ENCODE assay signal across 11 cellular contexts in the genomic region with DNA sequence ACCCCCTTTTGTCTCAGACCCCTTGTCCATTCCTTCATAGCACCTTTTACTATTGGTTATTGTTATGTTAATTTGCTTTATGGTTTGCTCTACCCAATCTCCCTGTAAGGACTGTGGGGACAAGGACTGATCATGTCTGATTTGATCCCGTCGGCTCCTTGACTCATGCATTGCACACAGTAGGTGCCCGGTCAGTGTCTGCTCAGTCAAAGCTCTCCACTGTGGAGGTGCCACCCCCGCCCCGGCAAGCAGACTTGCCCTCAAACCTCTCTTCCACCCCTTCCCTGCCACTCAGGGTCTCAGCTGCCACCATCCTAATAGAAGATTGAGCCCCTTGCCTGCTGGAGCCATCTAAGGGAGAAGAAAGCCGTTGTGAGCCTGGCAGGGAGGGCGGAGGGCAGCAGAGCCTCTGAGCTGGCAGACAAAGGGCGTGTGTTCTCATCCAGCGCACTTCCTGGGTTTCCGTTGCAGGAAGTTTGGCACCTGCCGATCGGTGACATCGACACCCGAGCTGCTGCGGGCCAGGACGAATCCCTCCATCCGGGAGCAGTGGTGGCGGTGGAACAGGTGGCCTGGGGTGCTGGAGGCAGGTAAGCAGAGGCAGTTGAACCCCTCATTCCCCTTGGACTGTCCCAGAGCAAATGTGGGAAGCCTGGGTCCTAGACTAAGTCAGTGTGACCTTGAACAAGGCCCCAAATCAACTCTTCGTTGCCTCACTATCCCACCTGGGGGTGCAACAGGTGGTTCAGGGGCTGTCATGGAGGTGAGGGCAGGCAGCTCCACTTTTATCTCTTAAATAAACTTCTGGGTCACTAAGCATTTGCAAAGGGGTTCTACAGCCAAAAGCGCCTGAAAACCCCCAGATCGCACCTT. TPM values are rescaled to one million over a fixed set of nuclear protein-coding genes. Genes with fewer than 3 reads are reported as not detected.
DNase-seq lines count a peak whose midpoint lies in the region; TF ChIP-seq lines count a peak whose summit lies in the region.
"Had no signal": no experiment of that assay in that cellular context is flagged by ENCODE, and none has a peak within 500 bp of the region (broad histone marks: within the 10 kb centered on the region; RNA-seq: fewer than 3 reads in every experiment).

No MANE protein-coding gene starts in this region.

- no peak overlapping the region for H3K14ac ChIP-seq in H9 (ENCODE audit: insufficient read depth, low read length)

- H3K56ac ChIP-seq in H9 (ENCODE audit: insufficient read length, low read depth, low read length), result no peak overlapping the region

- no peak overlapping the region for H4K5ac ChIP-seq in H9 (ENCODE audit: insufficient read length, low read depth, low read length)

- H2BK5ac ChIP-seq in H9 (ENCODE audit: insufficient read length, low read length), result no peak overlapping the region

- H3K18ac ChIP-seq in H9 (ENCODE audit: insufficient read length, low read depth, low read length), result no peak overlapping the region

- H2BK12ac ChIP-seq in H9 (ENCODE audit: insufficient read length, low read depth, low read length), result no peak overlapping the region

- H3K4me2 ChIP-seq in H9 (ENCODE audit: insufficient read depth, insufficient read length, low read length), result no peak overlapping the region

- no peak overlapping the region for H3K27ac ChIP-seq in H9 (ENCODE audit: insufficient read length, low read depth, low read length)
- H3K27ac ChIP-seq in colonic mucosa, result peak overlapping the region; percentile 76
- no peak overlapping the region for H3K27ac ChIP-seq in brain microvascular endothelial cell
- H3K27ac ChIP-seq: lower lobe of right lung had no signal

- intact Hi-C loops in colonic mucosa (cut with DNase I), result no loop called here

- no peak overlapping the region for H2AFZ ChIP-seq in H9 (ENCODE audit: low read length)

- H3K4ac ChIP-seq in H9 (ENCODE audit: low read depth, low read length), result no peak overlapping the region

- H3T11ph ChIP-seq in H9 (ENCODE audit: low read length), result no peak overlapping the region

- H3K36me3 ChIP-seq in colonic mucosa, result no peaks in the 10 kb centered on the region
- no peaks in the 10 kb centered on the region for H3K36me3 ChIP-seq in brain microvascular endothelial cell (replicated peaks)
- H3K36me3 ChIP-seq: lower lobe of right lung had no signal

- H2BK20ac ChIP-seq in H9 (ENCODE audit: low read depth, low read length, poor library complexity, severe bottlenecking), result no peak overlapping the region

- H3K4me3 Mint-ChIP-seq in H9 (peak overlapping the region; percentile 18 to 50; a peak in 2 of 5 replicates), neural crest cell (peak overlapping the region; percentile 67)
- H3K4me3 Mint-ChIP-seq in activated T-cell treated with anti-CD3 and anti-CD28 coated beads, Interleukin-2, amount 50 U/mL, for 24 hours, result no peak overlapping the region
- H3K4me3 Mint-ChIP-seq: dendritic cell treated with granulocyte-macrophage colony-stimulating factor and Interleukin-4, amounts not matched to agents 40 ng/mL and 50 ng/mL, for 4 days had no signal

- H2BK15ac ChIP-seq in H9 (ENCODE audit: low read depth, low read length), result no peak overlapping the region

- H3K27me3 Mint-ChIP-seq in H9 (ENCODE audit: low read depth) (peaks cover 23% of the 10 kb centered on the region), neural crest cell (ENCODE audit: low read depth) (peaks cover 45% of the 10 kb centered on the region)
- H3K27me3 Mint-ChIP-seq in activated T-cell treated with anti-CD3 and anti-CD28 coated beads, Interleukin-2, amount 50 U/mL, for 24 hours, result peaks cover 61% of the 10 kb centered on the region

- no peak overlapping the region for H3K27ac Mint-ChIP-seq in H9
- no peak overlapping the region for H3K27ac Mint-ChIP-seq in neural crest cell (ENCODE audit: unreplicated experiment)
- no peak overlapping the region for H3K27ac Mint-ChIP-seq in activated T-cell treated with anti-CD3 and anti-CD28 coated beads, Interleukin-2, amount 50 U/mL, for 24 hours
- H3K27ac Mint-ChIP-seq: dendritic cell treated with granulocyte-macrophage colony-stimulating factor and Interleukin-4, amounts not matched to agents 40 ng/mL and 50 ng/mL, for 4 days had no signal

- no peaks in the 10 kb centered on the region for H3K27me3 ChIP-seq in H9 (ENCODE audit: insufficient read depth, low read length)
- no peaks in the 10 kb centered on the region for H3K27me3 ChIP-seq in colonic mucosa
- H3K27me3 ChIP-seq in brain microvascular endothelial cell (replicated peaks), result no peaks in the 10 kb centered on the region

- peaks cover 14% of the 10 kb centered on the region for H3K23me2 ChIP-seq in H9 (ENCODE audit: insufficient read length, low read depth, low read length, poor library complexity, severe bottlenecking)

- H3K4me1 ChIP-seq in H9 (ENCODE audit: insufficient read depth, low read length) (peaks cover 18% of the 10 kb centered on the region; the same call in 1 of the 2 replicates), colonic mucosa (no peaks in the 10 kb centered on the region)

- no peak overlapping the region for H2AK5ac ChIP-seq in H9 (ENCODE audit: insufficient read length, low read length)

- peaks cover 12% of the 10 kb centered on the region; the same call in 1 of the 2 replicates for H3K79me2 ChIP-seq in H9 (ENCODE audit: insufficient read depth, low read length)

- WGBS in H9 (ENCODE audit: extremely low coverage, insufficient read length, low lambda C conversion rate), result no CpG with 5 or more reads among the region's 21 CpGs

- no peak overlapping the region for H2BK120ac ChIP-seq in H9 (ENCODE audit: low read depth, low read length, poor library complexity, severe bottlenecking)

- peak overlapping the region; percentile 65 for H3K4me3 ChIP-seq in colonic mucosa
- no peak overlapping the region for H3K4me3 ChIP-seq in brain microvascular endothelial cell (ENCODE audit: low read depth, low read length)
- H3K4me3 ChIP-seq: lower lobe of right lung had no signal

- no peak overlapping the region for H4K8ac ChIP-seq in H9 (replicated peaks; ENCODE audit: insufficient read length, low read depth, low read length)

- TF ChIP-seq CTCF in H9 (conservative IDR thresholded peaks at IDR 0.05), result no peak
- no peak for TF ChIP-seq CTCF in colonic mucosa (IDR thresholded peaks at IDR 0.05)
- no peak for TF ChIP-seq CTCF in neural crest cell (conservative IDR thresholded peaks at IDR 0.05)
- no peak for TF ChIP-seq CTCF in brain microvascular endothelial cell (IDR thresholded peaks at IDR 0.05; ENCODE audit: low read depth, low read length, missing control alignments)

- no peak overlapping the region for H3K23ac ChIP-seq in H9 (ENCODE audit: insufficient read length, low read depth, low read length)

- no peaks in the 10 kb centered on the region for H4K20me1 ChIP-seq in H9 (ENCODE audit: control insufficient read depth, insufficient read depth, insufficient read length)

- no peaks in the 10 kb centered on the region for H3K79me1 ChIP-seq in H9 (ENCODE audit: insufficient read depth, low read depth, low read length, poor library complexity, severe bottlenecking)

- H3K36me3 Mint-ChIP-seq in H9 (ENCODE audit: insufficient read depth in 1 of 3, low read depth in 3 of 3), result peaks cover 0 to 3% (median 2%) of the 10 kb centered on the region in 3 experiments; a peak in 4 of 7 replicates
- no peaks in the 10 kb centered on the region for H3K36me3 Mint-ChIP-seq in neural crest cell (ENCODE audit: low read depth)
- H3K36me3 Mint-ChIP-seq in activated T-cell treated with anti-CD3 and anti-CD28 coated beads, Interleukin-2, amount 50 U/mL, for 24 hours (ENCODE audit: low read depth), result no peaks in the 10 kb centered on the region

- no peaks in the 10 kb centered on the region for H3K9me3 Mint-ChIP-seq in H9
- no peaks in the 10 kb centered on the region for H3K9me3 Mint-ChIP-seq in neural crest cell
- no peaks in the 10 kb centered on the region for H3K9me3 Mint-ChIP-seq in activated T-cell treated with anti-CD3 and anti-CD28 coated beads, Interleukin-2, amount 50 U/mL, for 24 hours
- H3K9me3 Mint-ChIP-seq: dendritic cell treated with granulocyte-macrophage colony-stimulating factor and Interleukin-4, amounts not matched to agents 40 ng/mL and 50 ng/mL, for 4 days had no signal

- H3K4me1 Mint-ChIP-seq in H9, result peaks cover 33 to 42% of the 10 kb centered on the region in 2 experiments
- peaks cover 33% of the 10 kb centered on the region for H3K4me1 Mint-ChIP-seq in neural crest cell
- peaks cover 18% of the 10 kb centered on the region for H3K4me1 Mint-ChIP-seq in activated T-cell treated with anti-CD3 and anti-CD28 coated beads, Interleukin-2, amount 50 U/mL, for 24 hours (ENCODE audit: low read depth)

- DNase-seq in H9, result peak; percentile 63
- DNase-seq in NCI-H2196 (lab: John Stamatoyannopoulos, UW; ENCODE audit: unreplicated experiment), result peak; percentile 85
- DNase-seq in colonic mucosa, result peak; percentile 86
- no peak for DNase-seq in neural crest cell (ENCODE audit: low read depth, low spot score)
- no peak for DNase-seq in activated T-cell treated with anti-CD3 and anti-CD28 coated beads, Interleukin-2, amount 50 U/mL, for 24 hours
- no peak for DNase-seq in brain microvascular endothelial cell
- DNase-seq in activated CD4-positive, alpha-beta T cell treated with anti-CD3 and anti-CD28 coated beads, Interleukin-2, amount 50 U/mL, for 1 hour, result no peak
- DNase-seq in iPS-NIHi7 (ENCODE audit: extremely low spot score), result no peak
- DNase-seq: activated CD4-positive, alpha-beta T cell treated with anti-CD3 and anti-CD28 coated beads for 1 hour; lower lobe of right lung had no signal

- H3K9ac ChIP-seq in H9 (ENCODE audit: extremely low read depth, insufficient read length, low read length) (no peak overlapping the region), colonic mucosa (ENCODE audit: low read depth in 2 of 2, low read length in 2 of 2) (peak overlapping the region; percentile 79 to 86)

- no peak overlapping the region for H4K91ac ChIP-seq in H9 (ENCODE audit: insufficient read length, low read depth, low read length)

- in situ Hi-C loops in brain microvascular endothelial cell (cut with HindIII; ENCODE audit: low pct_ligation_motif_present, low sequenced_read_pairs), result no loop called here

- H3K9me3 ChIP-seq in H9 (ENCODE audit: control insufficient read depth, low read depth, low read length) (no peaks in the 10 kb centered on the region), colonic mucosa (no peaks in the 10 kb centered on the region)
- H3K9me3 ChIP-seq: lower lobe of right lung had no signal

RNA-seq across cellular contexts. Expression of a gene that starts 2.2 kb away (rescaled TPM):
- total RNA-seq in H9 (2021) (64.7 and 66.8 TPM in 2 replicates), colonic mucosa (100 to 1,000 TPM; 167 to 213 TPM), neural crest cell (6.2 and 7.9 TPM in 2 replicates)

RNA-seq across cellular contexts. Expression of a gene that starts 14.1 kb away (rescaled TPM):
- total RNA-seq in H9 (2021) (1.0 and 1.4 TPM in 2 replicates), colonic mucosa (10 to 100 TPM; 11.5 to 17.0 TPM), neural crest cell (not detected in 2 replicates)
- total RNA-seq: lower lobe of right lung had no signal

RNA-seq across cellular contexts. Expression of a gene that starts 20.3 kb away (rescaled TPM):
- total RNA-seq in H9 (2021) (0.94 and 1.5 TPM in 2 replicates), colonic mucosa (10 to 100 TPM in 1 of 2 donors, 1 to 10 TPM in 1; 3.2 to 16.0 TPM), neural crest cell (2.9 and 3.3 TPM in 2 replicates)

RNA-seq across cellular contexts. Expression of a gene that starts 51.1 kb away (rescaled TPM):
- 2.0 and 2.6 TPM in 2 replicates for total RNA-seq in H9 (2021)
- 1 to 10 TPM; 2.4 to 3.2 TPM for total RNA-seq in colonic mucosa
- total RNA-seq in neural crest cell, result 2.7 and 3.3 TPM in 2 replicates

Comparison
In these comparisons a context has a peak if more than half of its experiments do, and no peak if none do; other contexts are left out.
1. DNase-seq: peak in H9 (single experiment), NCI-H2196 (single experiment) and colonic mucosa (single experiment); none in neural crest cell (single experiment), activated T-cell treated with anti-CD3 and anti-CD28 coated beads, Interleukin-2, amount 50 U/mL, for 24 hours (single experiment), brain microvascular endothelial cell (single experiment), activated CD4-positive, alpha-beta T cell treated with anti-CD3 and anti-CD28 coated beads, Interleukin-2, amount 50 U/mL, for 1 hour (single experiment) and iPS-NIHi7 (single experiment).